In genomic region chr1:109796484-109797305, GRCh38 we compare ENCODE assay signal across 1 cellular context.
TF ChIP-seq lines count a peak whose summit lies in the region.

No MANE protein-coding gene starts in this region.

TF ChIP-seq in K562, 482 proteins besides CTCF, POLR2A, EP300 and RAD21 (continued from another document):
- no peak for TF ChIP-seq UBTF (IDR thresholded peaks at IDR 0.05; ENCODE audit: borderline replicate concordance in 1 of 2, low read depth in 2 of 2, low read length in 2 of 2)
- TF ChIP-seq BCL6 (CRISPR knock-in tag; IDR thresholded peaks at IDR 0.05): no peak
- TF ChIP-seq PHF8 (IDR thresholded peaks at IDR 0.05; ENCODE audit: borderline replicate concordance, low read length): no peak
- TF ChIP-seq MTA2 (IDR thresholded peaks at IDR 0.05; ENCODE audit: low read depth): no peak; the same call in 1 of the 2 replicates
- no peak for TF ChIP-seq CREBBP (IDR thresholded peaks at IDR 0.05; ENCODE audit: low read depth, low read length)
- TF ChIP-seq THRAP3 (IDR thresholded peaks at IDR 0.05; ENCODE audit: borderline replicate concordance): no peak
- TF ChIP-seq ZHX1 (conservative IDR thresholded peaks at IDR 0.05; ENCODE audit: low read length): no peak
- TF ChIP-seq XRCC4 (IDR thresholded peaks at IDR 0.05; ENCODE audit: extremely low read depth, insufficient read depth, insufficient read length): no peak
- TF ChIP-seq CXXC5 (CRISPR knock-in tag; IDR thresholded peaks at IDR 0.05): peak; percentile 16; the same call in 1 of the 2 replicates
- no peak for TF ChIP-seq CHD4 (IDR thresholded peaks at IDR 0.05; ENCODE audit: insufficient read depth, insufficient replicate concordance, low read depth, low read length, poor library complexity, severe bottlenecking)
- peak; percentile 57; the same call in 1 of the 2 replicates for TF ChIP-seq SMARCE1 (IDR thresholded peaks at IDR 0.05)
- peak in 1 of 2 experiments; percentile 46; a peak in 1 of 4 replicates for TF ChIP-seq TEAD1 (CRISPR knock-in tag; IDR thresholded peaks at IDR 0.05)
- TF ChIP-seq RCOR1 (IDR thresholded peaks at IDR 0.05; ENCODE audit: borderline replicate concordance in 1 of 2, low read depth in 2 of 2, low read length in 2 of 2): 0 out of 4 replicates have a peak, but pooled peaks of 1 of the 2 experiments have one; percentile 25
- TF ChIP-seq ZNF695 (CRISPR knock-in tag; IDR thresholded peaks at IDR 0.05): no peak
- 0 out of 2 replicates have a peak, but pooled peaks have one; percentile 56 for TF ChIP-seq GATAD2A (IDR thresholded peaks at IDR 0.05)
- TF ChIP-seq ZBTB11 (CRISPR knock-in tag; IDR thresholded peaks at IDR 0.05): 0 out of 6 replicates have a peak, but pooled peaks of 1 of the 3 experiments have one; percentile 34
- peak; percentile 46; the same call in 1 of the 2 replicates for TF ChIP-seq DPF2 (IDR thresholded peaks at IDR 0.05)
- TF ChIP-seq POLR2H (tag; IDR thresholded peaks at IDR 0.05; ENCODE audit: low read depth): no peak
- no peak for TF ChIP-seq ZNF639 (CRISPR knock-in tag; conservative IDR thresholded peaks at IDR 0.05 in 1 of 2, IDR thresholded peaks at IDR 0.05 in 1 of 2)
- TF ChIP-seq ATF1 (CRISPR knock-in tag; IDR thresholded peaks at IDR 0.05): no peak
- peak; percentile 52 for TF ChIP-seq ATF1 (tag; IDR thresholded peaks at IDR 0.05)
- TF ChIP-seq DDX20 (tag; IDR thresholded peaks at IDR 0.05; ENCODE audit: low read depth): 0 out of 2 replicates have a peak, but pooled peaks have one; percentile 26
- TF ChIP-seq BRD9 (IDR thresholded peaks at IDR 0.05; ENCODE audit: low read depth, partially characterized antibody): no peak
- no peak for TF ChIP-seq SMAD1 (IDR thresholded peaks at IDR 0.05; ENCODE audit: low read depth, low read length, partially characterized antibody)
- no peak for TF ChIP-seq GATAD2B (IDR thresholded peaks at IDR 0.05; ENCODE audit: borderline replicate concordance)
- TF ChIP-seq CTBP1 (IDR thresholded peaks at IDR 0.05; ENCODE audit: borderline replicate concordance): peak; percentile 70
- TF ChIP-seq POLR2B (IDR thresholded peaks at IDR 0.05; ENCODE audit: low read depth, partially characterized antibody): no peak
- peak; percentile 12 to 23 for TF ChIP-seq E2F6 (IDR thresholded peaks at IDR 0.05; ENCODE audit: borderline replicate concordance in 1 of 2, extremely low read depth in 1 of 2, insufficient read depth in 1 of 2, insufficient read length in 1 of 2, low read depth in 1 of 2, low read length in 1 of 2, poor library complexity in 1 of 2, severe bottlenecking in 1 of 2)
- TF ChIP-seq ZNF197 (CRISPR knock-in tag; IDR thresholded peaks at IDR 0.05; ENCODE audit: low read depth): 0 out of 2 replicates have a peak, but pooled peaks have one; percentile 35
- peak; percentile 68; the same call in 1 of the 2 replicates for TF ChIP-seq EHMT2 (IDR thresholded peaks at IDR 0.05)
- TF ChIP-seq ZNF592 (IDR thresholded peaks at IDR 0.05): peak; percentile 76
- TF ChIP-seq ATF7 (IDR thresholded peaks at IDR 0.05): peak; percentile 89
- no peak for TF ChIP-seq KAT2B (IDR thresholded peaks at IDR 0.05; ENCODE audit: low read depth, low read length)
- TF ChIP-seq JUN (IDR thresholded peaks at IDR 0.05; ENCODE audit: borderline replicate concordance, low read depth, low read length): peak; percentile 53; the same call in 1 of the 2 replicates
- no peak for TF ChIP-seq JUN (CRISPR knock-in tag; IDR thresholded peaks at IDR 0.05; ENCODE audit: borderline replicate concordance)
- TF ChIP-seq NR2F6 (CRISPR knock-in tag; IDR thresholded peaks at IDR 0.05): no peak
- no peak for TF ChIP-seq YBX1 (IDR thresholded peaks at IDR 0.05)
- TF ChIP-seq ZNF584 (CRISPR knock-in tag; IDR thresholded peaks at IDR 0.05; ENCODE audit: low read depth): peak; percentile 47; the same call in 1 of the 2 replicates
- no peak for TF ChIP-seq ZBTB34 (CRISPR knock-in tag; IDR thresholded peaks at IDR 0.05)
